Comparison of ENCODE assay signal across 14 cellular contexts in the genomic region with DNA sequence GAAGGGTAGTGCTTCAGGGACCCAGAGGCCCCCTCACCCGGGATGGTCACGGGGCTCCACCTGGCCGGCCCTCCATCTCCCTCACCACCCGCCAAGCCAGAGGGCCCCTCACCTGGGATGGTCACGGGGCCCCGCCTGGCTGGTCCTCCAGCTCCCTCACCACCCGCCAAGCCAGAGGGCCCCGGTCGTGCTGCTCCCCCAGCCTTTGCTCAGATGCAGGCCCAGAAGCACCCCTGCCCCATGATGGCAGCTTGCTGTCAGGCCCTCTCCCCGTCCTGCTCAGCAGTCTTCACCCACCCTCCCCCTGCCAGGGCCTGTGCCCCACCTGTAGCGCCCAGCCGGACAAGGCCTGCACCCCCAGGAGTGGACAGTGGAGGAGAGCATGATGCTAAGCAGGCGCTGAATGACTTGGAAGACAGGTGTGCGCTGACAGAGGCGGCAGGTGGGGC. TPM values are rescaled to one million over a fixed set of nuclear protein-coding genes. Genes with fewer than 3 reads are reported as not detected.
A peak's percentile ranks its signal among the peaks of the same experiment; 100 is the strongest.
DNase-seq lines count a peak whose midpoint lies in the region; ATAC-seq and TF ChIP-seq lines count a peak whose summit lies in the region.
"Had no signal": no experiment of that assay in that cellular context is flagged by ENCODE, and none has a peak within 500 bp of the region (broad histone marks: within the 10 kb centered on the region; RNA-seq: fewer than 3 reads in every experiment).

No MANE protein-coding gene starts in this region.

- TF ChIP-seq CTCF in natural killer cell (IDR thresholded peaks at IDR 0.05) (no peak), upper lobe of right lung (IDR thresholded peaks at IDR 0.05) (no peak), gastroesophageal sphincter (IDR thresholded peaks at IDR 0.05) (no peak)

- H3K36me3 ChIP-seq in upper lobe of right lung (no peaks in the 10 kb centered on the region), gastroesophageal sphincter (no peaks in the 10 kb centered on the region)
- H3K36me3 ChIP-seq: Peyer's patch had no signal

- peaks cover 2 to 7% of the 10 kb centered on the region in 2 donors for H3K4me1 Mint-ChIP-seq in natural killer cell treated with Interleukin-12 subunit alpha and Interleukin-12 subunit beta and Interleukin-15 and Interleukin-18, amount 100 ng/mL, for 72 hours (ENCODE audit: low read depth in 2 of 2)
- H3K4me1 Mint-ChIP-seq in natural killer cell, result peaks cover 7 to 9% of the 10 kb centered on the region in 2 donors
- H3K4me1 Mint-ChIP-seq in activated naive CD4-positive, alpha-beta T cell treated with anti-CD3 and anti-CD28 coated beads, Interleukin-2, amount 10 ng/mL, durations not matched to agents 7 days and 5 days, result peaks cover 10% of the 10 kb centered on the region

- CTCF ChIA-PET in activated naive CD4-positive, alpha-beta T cell treated with anti-CD3 and anti-CD28 coated beads, Interleukin-2, amount 10 ng/mL, durations not matched to agents 7 days and 5 days (lab: Charles Lee), result interaction anchor here (1.2 to 1.8 kb wide), 2 partner anchors 15 to 43 kb away, joined by 4 read pairs; no protein-coding TSS in a partner anchor

- intact Hi-C loops in natural killer cell (cut with micrococcal nuclease) (no loop called here), upper lobe of right lung (cut with DNase I) (no loop called here)

- WGBS in gastroesophageal sphincter (ENCODE audit: low coverage in 1 of 2), 2 donors, result 93% methylated on average over 8 of the region's 15 CpGs; no CpG with 5 or more reads in 1 of the 2 donors

- no peak for TF ChIP-seq EP300 in gastroesophageal sphincter (IDR thresholded peaks at IDR 0.05)

- H3K27me3 Mint-ChIP-seq in natural killer cell treated with Interleukin-12 subunit alpha and Interleukin-12 subunit beta and Interleukin-15 and Interleukin-18, amount 100 ng/mL, for 72 hours, result no peaks in the 10 kb centered on the region
- H3K27me3 Mint-ChIP-seq in natural killer cell (ENCODE audit: low read depth in 2 of 2), result no peaks in the 10 kb centered on the region
- peaks cover 27% of the 10 kb centered on the region for H3K27me3 Mint-ChIP-seq in activated naive CD4-positive, alpha-beta T cell treated with anti-CD3 and anti-CD28 coated beads, Interleukin-2, amount 10 ng/mL, durations not matched to agents 7 days and 5 days

- H3K4me3 ChIP-seq in upper lobe of right lung (no peak overlapping the region), gastroesophageal sphincter (no peak overlapping the region)
- H3K4me3 ChIP-seq: Peyer's patch had no signal

- TF ChIP-seq POLR2A in gastroesophageal sphincter (IDR thresholded peaks at IDR 0.05), result no peak

- H3K4me1 ChIP-seq in upper lobe of right lung, result peaks cover 7% of the 10 kb centered on the region
- no peaks in the 10 kb centered on the region for H3K4me1 ChIP-seq in gastroesophageal sphincter

- no peaks in the 10 kb centered on the region for H3K27me3 ChIP-seq in upper lobe of right lung
- no peaks in the 10 kb centered on the region for H3K27me3 ChIP-seq in gastroesophageal sphincter
- H3K27me3 ChIP-seq: Peyer's patch had no signal

- H3K27ac ChIP-seq in upper lobe of right lung (no peak overlapping the region), gastroesophageal sphincter (no peak overlapping the region)

- no peak overlapping the region for H3K27ac Mint-ChIP-seq in natural killer cell treated with Interleukin-12 subunit alpha and Interleukin-12 subunit beta and Interleukin-15 and Interleukin-18, amount 100 ng/mL, for 72 hours
- H3K27ac Mint-ChIP-seq in natural killer cell, result no peak overlapping the region
- no peak overlapping the region for H3K27ac Mint-ChIP-seq in activated naive CD4-positive, alpha-beta T cell treated with anti-CD3 and anti-CD28 coated beads, Interleukin-2, amount 10 ng/mL, durations not matched to agents 7 days and 5 days

- no peaks in the 10 kb centered on the region for H3K9me3 ChIP-seq in upper lobe of right lung
- H3K9me3 ChIP-seq in gastroesophageal sphincter, result no peaks in the 10 kb centered on the region
- H3K9me3 ChIP-seq: Peyer's patch had no signal

- no peak overlapping the region for H3K4me3 Mint-ChIP-seq in natural killer cell treated with Interleukin-12 subunit alpha and Interleukin-12 subunit beta and Interleukin-15 and Interleukin-18, amount 100 ng/mL, for 72 hours
- H3K4me3 Mint-ChIP-seq in natural killer cell, result no peak overlapping the region
- no peak overlapping the region for H3K4me3 Mint-ChIP-seq in activated naive CD4-positive, alpha-beta T cell treated with anti-CD3 and anti-CD28 coated beads, Interleukin-2, amount 10 ng/mL, durations not matched to agents 7 days and 5 days

- no peaks in the 10 kb centered on the region for H3K36me3 Mint-ChIP-seq in natural killer cell treated with Interleukin-12 subunit alpha and Interleukin-12 subunit beta and Interleukin-15 and Interleukin-18, amount 100 ng/mL, for 72 hours
- no peaks in the 10 kb centered on the region for H3K36me3 Mint-ChIP-seq in natural killer cell
- no peaks in the 10 kb centered on the region for H3K36me3 Mint-ChIP-seq in activated naive CD4-positive, alpha-beta T cell treated with anti-CD3 and anti-CD28 coated beads, Interleukin-2, amount 10 ng/mL, durations not matched to agents 7 days and 5 days

- peak; percentile 51 for DNase-seq in natural killer cell treated with Interleukin-12 subunit alpha and Interleukin-12 subunit beta and Interleukin-15 and Interleukin-18, amount 100 ng/mL, for 72 hours (ENCODE audit: low spot score)
- no peak for DNase-seq in natural killer cell
- peak; percentile 6 for DNase-seq in iPS-NIHi11 (ENCODE audit: low spot score)
- DNase-seq in upper lobe of right lung, result peak; percentile 61
- DNase-seq in activated naive CD4-positive, alpha-beta T cell treated with anti-CD3 and anti-CD28 coated beads, Interleukin-2, amount 10 ng/mL, durations not matched to agents 7 days and 5 days, result no peak
- DNase-seq: GF-D8, IMR-90, Kasumi-1, NCI-H1105, NCI-H1694, NCI-H510A treated with DMSO at 0.1 percent for 48 hours had no signal

- no peaks in the 10 kb centered on the region for H3K9me3 Mint-ChIP-seq in natural killer cell treated with Interleukin-12 subunit alpha and Interleukin-12 subunit beta and Interleukin-15 and Interleukin-18, amount 100 ng/mL, for 72 hours
- H3K9me3 Mint-ChIP-seq in natural killer cell, result no peaks in the 10 kb centered on the region
- no peaks in the 10 kb centered on the region for H3K9me3 Mint-ChIP-seq in activated naive CD4-positive, alpha-beta T cell treated with anti-CD3 and anti-CD28 coated beads, Interleukin-2, amount 10 ng/mL, durations not matched to agents 7 days and 5 days

- no peak for ATAC-seq in natural killer cell treated with Interleukin-12 subunit alpha and Interleukin-12 subunit beta and Interleukin-15 and Interleukin-18, amount 100 ng/mL, for 72 hours
- no peak for ATAC-seq in natural killer cell
- ATAC-seq in upper lobe of right lung, result no peak
- no peak for ATAC-seq in gastroesophageal sphincter
- ATAC-seq: SK-N-SH treated with all-trans-retinoic acid at 6 μM for 48 hours had no signal

RNA-seq across cellular contexts. Expression of gene DENND6B, which starts 7.3 kb away (rescaled TPM):
- 1 to 10 TPM; 2.2 TPM for total RNA-seq in natural killer cell treated with Interleukin-12 subunit alpha and Interleukin-12 subunit beta and Interleukin-15 and Interleukin-18, amount 100 ng/mL, for 72 hours
- total RNA-seq in natural killer cell (1 to 10 TPM; 3.1 to 5.0 (median 4.5) TPM), upper lobe of right lung (9.3 TPM), gastroesophageal sphincter (1 to 10 TPM; 2.0 to 4.8 (median 2.8) TPM)

RNA-seq across cellular contexts. Expression of gene PLXNB2, which starts 12.1 kb away (rescaled TPM):
- total RNA-seq in natural killer cell treated with Interleukin-12 subunit alpha and Interleukin-12 subunit beta and Interleukin-15 and Interleukin-18, amount 100 ng/mL, for 72 hours, result 1 to 10 TPM; 4.4 to 5.5 TPM
- total RNA-seq in natural killer cell (10 to 100 TPM in 2 of 3 donors, 1 to 10 TPM in 1; 6.0 to 34.7 (median 18.9) TPM), upper lobe of right lung (308 TPM), gastroesophageal sphincter (100 to 1,000 TPM in 2 of 4 donors, 10 to 100 TPM in 2; 93.2 to 207 (median 102) TPM)

RNA-seq across cellular contexts. Expression of gene PPP6R2, which starts 23.6 kb away (rescaled TPM):
- 100 to 1,000 TPM in 1 of 2 donors, 10 to 100 TPM in 1; 61.1 to 100 TPM for total RNA-seq in natural killer cell treated with Interleukin-12 subunit alpha and Interleukin-12 subunit beta and Interleukin-15 and Interleukin-18, amount 100 ng/mL, for 72 hours
- total RNA-seq in natural killer cell (100 to 1,000 TPM in 1 of 3 donors, 10 to 100 TPM in 2; 76.0 to 103 (median 78.1) TPM), upper lobe of right lung (54.0 TPM), gastroesophageal sphincter (10 to 100 TPM; 52.2 to 73.5 (median 64.2) TPM)

RNA-seq across cellular contexts. Expression of gene MAPK11, which starts 49.3 kb away (rescaled TPM):
- total RNA-seq in natural killer cell treated with Interleukin-12 subunit alpha and Interleukin-12 subunit beta and Interleukin-15 and Interleukin-18, amount 100 ng/mL, for 72 hours, result 10 to 100 TPM; 10.2 to 15.1 TPM
- 1 to 10 TPM; 2.2 to 3.1 (median 2.2) TPM for total RNA-seq in natural killer cell
- 26.1 TPM for total RNA-seq in upper lobe of right lung
- 10 to 100 TPM in 2 of 4 donors, 1 to 10 TPM in 2; 6.8 to 11.5 (median 10.4) TPM for total RNA-seq in gastroesophageal sphincter

RNA-seq across cellular contexts. Expression of gene MAPK12, which starts 58.0 kb away (rescaled TPM):
- total RNA-seq in natural killer cell treated with Interleukin-12 subunit alpha and Interleukin-12 subunit beta and Interleukin-15 and Interleukin-18, amount 100 ng/mL, for 72 hours, result 1 to 10 TPM; 1.6 to 9.0 TPM
- total RNA-seq in natural killer cell, result 1 to 10 TPM; 2.2 to 2.5 (median 2.4) TPM
- total RNA-seq in upper lobe of right lung, result 22.2 TPM
- total RNA-seq in gastroesophageal sphincter, result 10 to 100 TPM; 10.1 to 18.4 (median 14.0) TPM

Comparison
In these comparisons a context has a peak if more than half of its experiments do, and no peak if none do; other contexts are left out.
1. DNase-seq: peak in natural killer cell treated with Interleukin-12 subunit alpha and Interleukin-12 subunit beta and Interleukin-15 and Interleukin-18, amount 100 ng/mL, for 72 hours (single experiment), iPS-NIHi11 (single experiment) and upper lobe of right lung (single experiment); none in natural killer cell (single experiment) and activated naive CD4-positive, alpha-beta T cell treated with anti-CD3 and anti-CD28 coated beads, Interleukin-2, amount 10 ng/mL, durations not matched to agents 7 days and 5 days (single experiment).